ENCODE assay signal across 7 cellular contexts in genomic region chr5:80408976-80409926, GRCh38. TPM values are rescaled to one million over a fixed set of nuclear protein-coding genes. Genes with fewer than 3 reads are reported as not detected.
DNase-seq lines count a peak whose midpoint lies in the region; ATAC-seq and TF ChIP-seq lines count a peak whose summit lies in the region.

No MANE protein-coding gene starts in this region.

- POLR2A ChIA-PET in HCT116 (lab: Charles Lee): no interaction called here

- CTCF ChIA-PET in HCT116 (lab: Charles Lee): interaction anchor here (1.3 kb wide), 1 partner anchor 72 kb away, joined by 3 read pairs; no protein-coding TSS in a partner anchor

- TF ChIP-seq CTCF in HCT116 (IDR thresholded peaks at IDR 0.05 in 2 of 3, conservative IDR thresholded peaks at IDR 0.05 in 1 of 3; ENCODE audit: borderline replicate concordance in 1 of 3, insufficient read depth in 1 of 3, low read depth in 2 of 3, low read length in 2 of 3) (no peak), smooth muscle cell (IDR thresholded peaks at IDR 0.05; ENCODE audit: borderline replicate concordance, insufficient read depth, poor library complexity, severe bottlenecking) (no peak)

- ATAC-seq in HCT116 (no peak), T-helper 17 cell (no peak), right cardiac atrium (no peak)

- H3K9me3 ChIP-seq in HCT116 (ENCODE audit: control insufficient read depth in 1 of 2, insufficient read depth in 1 of 2, low read depth in 1 of 2, low read length in 2 of 2): no peaks in the 10 kb centered on the region
- H3K9me3 ChIP-seq in T-helper 17 cell (ENCODE audit: control insufficient read depth, low read length, poor library complexity, severe bottlenecking): no peaks in the 10 kb centered on the region
- no peaks in the 10 kb centered on the region for H3K9me3 ChIP-seq in right cardiac atrium (ENCODE audit: control insufficient read depth, low read length)
- no peaks in the 10 kb centered on the region for H3K9me3 ChIP-seq in smooth muscle cell (replicated peaks; ENCODE audit: low read depth)

- peaks cover 4% of the 10 kb centered on the region; the same call in 1 of the 2 replicates for H4K20me1 ChIP-seq in HCT116 (ENCODE audit: insufficient read depth)
- peaks cover 44% of the 10 kb centered on the region for H4K20me1 ChIP-seq in smooth muscle cell (ENCODE audit: low read depth)

- no peaks in the 10 kb centered on the region for H3F3A ChIP-seq in smooth muscle cell (ENCODE audit: low read depth)

- H3K36me3 ChIP-seq in HCT116 (ENCODE audit: control insufficient read depth in 1 of 2, insufficient read depth in 2 of 2, low read length in 2 of 2): no peaks in the 10 kb centered on the region
- H3K36me3 ChIP-seq in smooth muscle cell (ENCODE audit: low read depth): no peaks in the 10 kb centered on the region

- DNase-seq in HCT116 (ENCODE audit: low read depth, low spot score) (no peak), T-helper 17 cell (no peak), right cardiac atrium (no peak), smooth muscle cell (lab: John Stamatoyannopoulos, UW; ENCODE audit: unreplicated experiment) (no peak), NOMO-1 treated with dmso at 0.1 percent for 144 hours (lab: John Stamatoyannopoulos, UW; ENCODE audit: unreplicated experiment) (no peak), islet precursor cell (no peak), NCI-H187 (lab: John Stamatoyannopoulos, UW) (no peak)

- H3K4me3 ChIP-seq in HCT116 (replicated peaks in 1 of 2; ENCODE audit: low read depth in 1 of 2, low read length in 2 of 2): peak overlapping the region; percentile 72 to 77
- H3K4me3 ChIP-seq in right cardiac atrium (ENCODE audit: low read length): peak overlapping the region; percentile 82
- peak overlapping the region; percentile 97 for H3K4me3 ChIP-seq in smooth muscle cell

- no peaks in the 10 kb centered on the region for H3K36me3 Mint-ChIP-seq in T-helper 17 cell (ENCODE audit: low read depth)

- H3K27ac ChIP-seq in HCT116 (ENCODE audit: low read depth, low read length) (peak overlapping the region; percentile 79; the same call in 1 of the 2 replicates), right cardiac atrium (ENCODE audit: low read length) (peak overlapping the region; percentile 92), smooth muscle cell (ENCODE audit: low read depth) (peak overlapping the region; percentile 93)

- RAD21 ChIA-PET in HCT116 (lab: Charles Lee; ENCODE audit: low non-redundant PET in 1 of 2, low total read pairs in 2 of 2, uncharacterized antibody in 2 of 2, unreplicated experiment in 2 of 2): no interaction called here

- H3K27ac Mint-ChIP-seq in T-helper 17 cell: peak overlapping the region; percentile 98

- intact Hi-C loops in HCT116 (cut with micrococcal nuclease): no loop called here
- intact Hi-C loops in right cardiac atrium (cut with DNase I): no loop called here

- H3K4me1 ChIP-seq in HCT116 (ENCODE audit: control insufficient read depth in 1 of 2, insufficient read depth in 2 of 2, low read length in 2 of 2) (peaks cover 6 to 15% of the 10 kb centered on the region in 2 experiments), right cardiac atrium (ENCODE audit: control insufficient read depth, insufficient read depth, low read length) (no peaks in the 10 kb centered on the region), smooth muscle cell (ENCODE audit: low read depth) (peaks cover 16% of the 10 kb centered on the region)

- TF ChIP-seq POLR2A in HCT116 (IDR thresholded peaks at IDR 0.05; ENCODE audit: borderline replicate concordance, extremely low read depth, insufficient read depth, insufficient read length): no peak

- BruUV-seq in HCT116 (replicated peaks; lab: Mats Ljungman, UMichigan): TSS peak; percentile 61

- 30% methylated on average over 10 of the region's 10 CpGs for WGBS in right cardiac atrium
- WGBS in smooth muscle cell (ENCODE audit: low lambda C conversion rate): 41% methylated on average over 10 of the region's 10 CpGs

- H3K27me3 ChIP-seq in HCT116 (ENCODE audit: insufficient read depth, low read length) (no peaks in the 10 kb centered on the region), right cardiac atrium (ENCODE audit: control insufficient read depth, insufficient read depth) (no peaks in the 10 kb centered on the region), smooth muscle cell (ENCODE audit: low read depth) (no peaks in the 10 kb centered on the region)

- H3K27me3 Mint-ChIP-seq in T-helper 17 cell: no peaks in the 10 kb centered on the region

- H3K4me1 Mint-ChIP-seq in T-helper 17 cell: peaks cover 16% of the 10 kb centered on the region

- H3K9ac ChIP-seq in HCT116 (ENCODE audit: low read length) (peak overlapping the region; percentile 85), smooth muscle cell (ENCODE audit: low read depth) (peak overlapping the region; percentile 96)

- no peak overlapping the region for H2AFZ ChIP-seq in HCT116 (ENCODE audit: low read depth, low read length, poor library complexity, severe bottlenecking)
- peak overlapping the region; percentile 89 for H2AFZ ChIP-seq in smooth muscle cell (ENCODE audit: low read depth)

- no peak for TF ChIP-seq RAD21 in HCT116 (IDR thresholded peaks at IDR 0.05; ENCODE audit: low read depth)

- H3K79me2 ChIP-seq in HCT116 (ENCODE audit: insufficient read depth, low read length) (peaks cover 52% of the 10 kb centered on the region), smooth muscle cell (ENCODE audit: low read depth) (peaks cover 61% of the 10 kb centered on the region)

- H3K4me2 ChIP-seq in HCT116 (ENCODE audit: low read length): peak overlapping the region; percentile 81
- H3K4me2 ChIP-seq in smooth muscle cell: peak overlapping the region; percentile 96

- peak overlapping the region; percentile 94 for H3K4me3 Mint-ChIP-seq in T-helper 17 cell

- no peaks in the 10 kb centered on the region; the same call in 1 of the 2 replicates for H3K9me2 ChIP-seq in HCT116 (ENCODE audit: insufficient read depth)

TF ChIP-seq in HCT116, 20 proteins besides CTCF, POLR2A, EP300 and RAD21:
- TF ChIP-seq JUND (IDR thresholded peaks at IDR 0.05) (no peak), ZNF274 (IDR thresholded peaks at IDR 0.05; ENCODE audit: low read depth, low read length) (no peak)

RNA-seq across cellular contexts. Expression of gene ZFYVE16, which starts 1.4 kb away (rescaled TPM):
- total RNA-seq in HCT116 (2021; ENCODE audit: unreplicated experiment) (24.2 TPM), T-helper 17 cell (1 to 10 TPM; 8.4 to 9.2 TPM), right cardiac atrium (10 to 100 TPM; 42.6 to 50.9 (median 46.9) TPM), smooth muscle cell (40.9 and 52.4 TPM in 2 replicates)
- 3.3 and 6.6 TPM in 2 replicates for polyA plus RNA-seq in HCT116 (2012)
- polyA plus RNA-seq in right cardiac atrium (20.1 TPM), smooth muscle cell (16.5 and 18.9 TPM in 2 replicates)
